In the genomic region with DNA sequence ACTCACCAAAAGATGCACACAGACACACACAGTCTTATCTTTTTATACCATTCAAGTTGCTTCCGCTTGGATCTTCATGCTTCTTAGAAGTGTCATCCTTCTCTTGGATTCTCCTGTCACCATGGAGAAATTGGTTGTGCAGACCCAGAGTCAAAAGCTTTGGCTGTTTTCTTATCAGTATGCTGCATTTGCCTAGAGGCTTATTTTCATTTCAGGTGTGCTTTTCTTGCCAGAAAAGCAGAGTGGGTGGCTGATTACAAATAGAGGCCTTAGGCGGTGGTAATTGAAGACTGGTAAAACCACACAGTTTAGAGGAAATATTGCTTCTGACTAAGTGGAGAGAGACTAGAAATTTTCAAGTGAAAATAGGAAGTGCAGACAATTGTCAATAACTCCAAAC, we compare ENCODE assay signal across 14 cellular contexts.
DNase-seq lines count a peak whose midpoint lies in the region; ATAC-seq and TF ChIP-seq lines count a peak whose summit lies in the region.
"Had no signal": no experiment of that assay in that cellular context is flagged by ENCODE, and none has a peak within 500 bp of the region (broad histone marks: within the 10 kb centered on the region; RNA-seq: fewer than 3 reads in every experiment).

No MANE protein-coding gene starts in this region.

- peaks cover 2% of the 10 kb centered on the region for H3K27me3 Mint-ChIP-seq in nephron progenitor cell (ENCODE audit: low read depth, poor library complexity)
- H3K27me3 Mint-ChIP-seq in natural killer cell treated with Interleukin-12 subunit alpha and Interleukin-12 subunit beta and Interleukin-15 and Interleukin-18, amount 100 ng/mL, for 72 hours = peaks cover 0 to 2% of the 10 kb centered on the region in 2 donors
- H3K27me3 Mint-ChIP-seq: CD4-positive, alpha-beta T cell had no signal

- peak overlapping the region; percentile 66 for H3K27ac Mint-ChIP-seq in nephron progenitor cell
- no peak overlapping the region for H3K27ac Mint-ChIP-seq in natural killer cell treated with Interleukin-12 subunit alpha and Interleukin-12 subunit beta and Interleukin-15 and Interleukin-18, amount 100 ng/mL, for 72 hours
- H3K27ac Mint-ChIP-seq: B cell; CD4-positive, alpha-beta T cell; GM23338; H9 had no signal

- H3K36me3 Mint-ChIP-seq in nephron progenitor cell (ENCODE audit: low read depth) = peaks cover 12% of the 10 kb centered on the region
- no peaks in the 10 kb centered on the region for H3K36me3 Mint-ChIP-seq in natural killer cell treated with Interleukin-12 subunit alpha and Interleukin-12 subunit beta and Interleukin-15 and Interleukin-18, amount 100 ng/mL, for 72 hours

- no peak overlapping the region for H3K4me3 Mint-ChIP-seq in nephron progenitor cell
- no peak overlapping the region for H3K4me3 Mint-ChIP-seq in natural killer cell treated with Interleukin-12 subunit alpha and Interleukin-12 subunit beta and Interleukin-15 and Interleukin-18, amount 100 ng/mL, for 72 hours
- H3K4me3 Mint-ChIP-seq: B cell; CD4-positive, alpha-beta T cell; GM23338; H9 had no signal

- H3K4me3 ChIP-seq in HL-60 (replicated peaks; ENCODE audit: insufficient read depth, low read length) = no peak overlapping the region
- H3K4me3 ChIP-seq: GM23338 had no signal

- ATAC-seq in natural killer cell treated with Interleukin-12 subunit alpha and Interleukin-12 subunit beta and Interleukin-15 and Interleukin-18, amount 100 ng/mL, for 72 hours = no peak
- ATAC-seq: GM23338 had no signal

- no peaks in the 10 kb centered on the region for H3K27me3 ChIP-seq in HL-60 (ENCODE audit: insufficient read depth, poor library complexity, severe bottlenecking)

- peaks cover 24% of the 10 kb centered on the region for H3K4me1 Mint-ChIP-seq in nephron progenitor cell
- peaks cover 0 to 4% of the 10 kb centered on the region in 2 donors for H3K4me1 Mint-ChIP-seq in natural killer cell treated with Interleukin-12 subunit alpha and Interleukin-12 subunit beta and Interleukin-15 and Interleukin-18, amount 100 ng/mL, for 72 hours (ENCODE audit: low read depth in 2 of 2)
- H3K4me1 Mint-ChIP-seq: B cell, GM23338 had no signal

- peak overlapping the region; percentile 48 for H3K27ac ChIP-seq in HL-60 (replicated peaks)

- peak; percentile 41 for DNase-seq in ELF-1 (ENCODE audit: low read depth, low spot score)
- DNase-seq in HL-60 (ENCODE audit: low read depth in 1 of 2, low spot score in 1 of 2) = peak in 1 of 2 experiments; percentile 11
- DNase-seq in OCI-M1 (lab: John Stamatoyannopoulos, UW) = peak; percentile 59
- DNase-seq in nephron progenitor cell = no peak
- DNase-seq in natural killer cell treated with Interleukin-12 subunit alpha and Interleukin-12 subunit beta and Interleukin-15 and Interleukin-18, amount 100 ng/mL, for 72 hours (ENCODE audit: low spot score) = no peak
- no peak for DNase-seq in GF-D8 (lab: John Stamatoyannopoulos, UW)
- DNase-seq in GOT3 (lab: John Stamatoyannopoulos, UW) = no peak
- DNase-seq: C1 segment of cervical spinal cord; Calu3; CD4-positive, alpha-beta T cell; DMS 273 treated with DMSO at 0.1 percent for 48 hours; H9 had no signal

- no peak for TF ChIP-seq CTCF in HL-60 (IDR thresholded peaks at IDR 0.05; ENCODE audit: insufficient read depth, low read length)
- TF ChIP-seq CTCF in nephron progenitor cell (IDR thresholded peaks at IDR 0.05) = no peak

- peaks cover 17% of the 10 kb centered on the region for H3K9me3 Mint-ChIP-seq in nephron progenitor cell
- H3K9me3 Mint-ChIP-seq in natural killer cell treated with Interleukin-12 subunit alpha and Interleukin-12 subunit beta and Interleukin-15 and Interleukin-18, amount 100 ng/mL, for 72 hours = no peaks in the 10 kb centered on the region
- H3K9me3 Mint-ChIP-seq: CD4-positive, alpha-beta T cell had no signal

Comparison
In these comparisons a context has a peak if more than half of its experiments do, and no peak if none do; other contexts are left out.
1. DNase-seq: peak in ELF-1 (single experiment) and OCI-M1 (single experiment); none in nephron progenitor cell (single experiment), natural killer cell treated with Interleukin-12 subunit alpha and Interleukin-12 subunit beta and Interleukin-15 and Interleukin-18, amount 100 ng/mL, for 72 hours (single experiment), GF-D8 (single experiment) and GOT3 (single experiment).